Comparison of ENCODE assay signal across 8 cellular contexts in the genomic region with DNA sequence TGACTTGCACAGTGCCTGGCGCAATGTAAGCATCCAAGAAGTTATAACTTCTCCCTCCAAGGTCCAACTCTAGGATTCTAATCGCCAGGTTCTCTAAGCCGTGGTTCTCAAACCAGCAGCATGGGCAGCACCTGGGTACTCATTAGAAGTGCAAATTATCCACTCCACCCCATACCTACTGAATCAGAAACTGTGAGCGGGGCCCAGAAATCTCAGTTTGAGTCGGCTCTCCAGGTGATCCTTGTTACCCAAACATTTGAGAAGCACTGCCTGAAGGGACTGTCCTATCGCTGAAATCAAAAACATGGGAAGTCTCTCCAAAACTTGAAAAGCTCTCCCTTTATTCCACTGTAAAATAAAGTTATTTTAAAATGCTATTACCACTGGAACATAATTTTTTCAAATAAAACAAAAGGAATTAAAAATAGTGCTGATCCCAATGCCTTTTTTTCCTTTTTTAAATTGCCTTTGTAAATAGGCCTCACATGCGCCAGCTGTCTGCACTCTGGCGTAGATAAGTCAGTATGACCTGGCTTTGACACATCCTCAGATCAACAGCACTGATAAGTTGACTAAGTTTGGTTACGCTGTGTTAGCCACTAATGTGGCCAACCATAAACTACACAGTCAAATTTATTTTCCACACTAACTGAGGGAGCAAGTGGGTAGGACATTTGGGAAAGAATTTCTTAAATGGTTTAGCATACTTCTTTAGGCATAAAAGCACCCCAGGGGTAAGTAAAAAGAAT. TPM values are rescaled to one million over a fixed set of nuclear protein-coding genes. Genes with fewer than 3 reads are reported as not detected.
DNase-seq lines count a peak whose midpoint lies in the region; TF ChIP-seq lines count a peak whose summit lies in the region.

No MANE protein-coding gene starts in this region.

- no peaks in the 10 kb centered on the region for H3K36me3 Mint-ChIP-seq in activated CD4-positive, alpha-beta T cell treated with anti-CD3 and anti-CD28 coated beads, Interleukin-2, amount 10 ng/mL, durations not matched to agents 24 days and 14 days (ENCODE audit: low read depth)
- H3K36me3 Mint-ChIP-seq in immature natural killer cell: no peaks in the 10 kb centered on the region

- CTCF ChIA-PET in BJ (lab: Yijun Ruan, JAX) (interaction anchor here (0.7 kb wide), 1 partner anchor 439 kb away, joined by 3 read pairs; no protein-coding TSS in a partner anchor), HEK293 (lab: Yijun Ruan, JAX) (interaction anchor here (0.6 to 1.0 kb wide), 2 partner anchors 118 to 378 kb away, joined by 3 to 4 read pairs; no protein-coding TSS in a partner anchor)

- H3K4me3 ChIP-seq in BJ (ENCODE audit: low read depth, low read length) (no peak overlapping the region), HEK293 (ENCODE audit: low read depth, low read length) (no peak overlapping the region), lower leg skin (ENCODE audit: low read depth, poor library complexity, severe bottlenecking) (no peak overlapping the region), esophagus squamous epithelium (no peak overlapping the region), WERI-Rb-1 (ENCODE audit: low read depth, low read length) (no peak overlapping the region)

- DNase-seq in BJ (ENCODE audit: low read depth): peak; percentile 74
- DNase-seq in activated CD4-positive, alpha-beta T cell treated with anti-CD3 and anti-CD28 coated beads, Interleukin-2, amount 10 ng/mL, durations not matched to agents 24 days and 14 days: peak; percentile 73
- DNase-seq in immature natural killer cell: peak; percentile 55 to 69 (median 69)
- DNase-seq in lower leg skin (ENCODE audit: low spot score in 2 of 2): no peak
- no peak for DNase-seq in esophagus squamous epithelium (lab: John Stamatoyannopoulos, UW)
- DNase-seq in DMS79 treated with DMSO at 0.1 percent for 48 hours (lab: John Stamatoyannopoulos, UW): no peak
- DNase-seq in WERI-Rb-1: no peak

- peaks cover 2% of the 10 kb centered on the region for H3K27me3 Mint-ChIP-seq in activated CD4-positive, alpha-beta T cell treated with anti-CD3 and anti-CD28 coated beads, Interleukin-2, amount 10 ng/mL, durations not matched to agents 24 days and 14 days
- peaks cover 4 to 10% (median 9%) of the 10 kb centered on the region in 3 donors for H3K27me3 Mint-ChIP-seq in immature natural killer cell (ENCODE audit: low read depth in 3 of 3)

- POLR2A ChIA-PET in BJ (lab: Charles Lee) (interaction anchor here (0.7 kb wide), 2 partner anchors 132 to 355 kb away, joined by 3 to 11 read pairs; no protein-coding TSS in a partner anchor), HEK293 (lab: Yijun Ruan, JAX) (no interaction called here)

- TF ChIP-seq CTCF in BJ (IDR thresholded peaks at IDR 0.05; ENCODE audit: insufficient read depth, low read depth, low read length) (no peak), HEK293 (tag by site-specific recombination; IDR thresholded peaks at IDR 0.05) (no peak), lower leg skin (IDR thresholded peaks at IDR 0.05) (no peak), esophagus squamous epithelium (IDR thresholded peaks at IDR 0.05) (no peak), WERI-Rb-1 (IDR thresholded peaks at IDR 0.05; ENCODE audit: low read depth, low read length) (no peak)

- H3K27ac ChIP-seq in HEK293 (ENCODE audit: extremely low read depth, low read depth, low read length) (no peak overlapping the region), esophagus squamous epithelium (no peak overlapping the region), WERI-Rb-1 (no peak overlapping the region)

- peak overlapping the region; percentile 49 for H3K27ac Mint-ChIP-seq in activated CD4-positive, alpha-beta T cell treated with anti-CD3 and anti-CD28 coated beads, Interleukin-2, amount 10 ng/mL, durations not matched to agents 24 days and 14 days
- peak overlapping the region; percentile 79 to 96 (median 88) for H3K27ac Mint-ChIP-seq in immature natural killer cell

- no peaks in the 10 kb centered on the region for H3K27me3 ChIP-seq in BJ (ENCODE audit: control insufficient read depth, insufficient read depth, low read length)
- H3K27me3 ChIP-seq in esophagus squamous epithelium: no peaks in the 10 kb centered on the region
- H3K27me3 ChIP-seq in WERI-Rb-1 (ENCODE audit: insufficient read depth, low read depth, severe bottlenecking): no peaks in the 10 kb centered on the region

- WGBS in lower leg skin, 2 donors: 56 to 59% methylated on average over 9 of the region's 9 CpGs
- 74 to 84% methylated on average over 9 of the region's 9 CpGs for WGBS in esophagus squamous epithelium, 2 donors

- no peaks in the 10 kb centered on the region for H3K9me3 Mint-ChIP-seq in activated CD4-positive, alpha-beta T cell treated with anti-CD3 and anti-CD28 coated beads, Interleukin-2, amount 10 ng/mL, durations not matched to agents 24 days and 14 days
- no peaks in the 10 kb centered on the region for H3K9me3 Mint-ChIP-seq in immature natural killer cell

- H3K4me3 Mint-ChIP-seq in activated CD4-positive, alpha-beta T cell treated with anti-CD3 and anti-CD28 coated beads, Interleukin-2, amount 10 ng/mL, durations not matched to agents 24 days and 14 days: peak overlapping the region; percentile 66
- peak overlapping the region; percentile 68 to 88 (median 80) for H3K4me3 Mint-ChIP-seq in immature natural killer cell

- intact Hi-C loops in activated CD4-positive, alpha-beta T cell treated with anti-CD3 and anti-CD28 coated beads, Interleukin-2, amount 10 ng/mL, durations not matched to agents 24 days and 14 days (cut with micrococcal nuclease): loop anchor here (1.0 to 10.0 kb wide), 4 partner anchors 9 to 988 kb away; a partner anchor contains a TSS
- intact Hi-C loops in lower leg skin (cut with DNase I; ENCODE audit: low total_unique reads) (no loop called here), esophagus squamous epithelium (cut with DNase I) (no loop called here)

- H3K9me3 ChIP-seq in HEK293 (ENCODE audit: control insufficient read depth, insufficient read depth, low read depth, low read length) (no peaks in the 10 kb centered on the region), esophagus squamous epithelium (no peaks in the 10 kb centered on the region), WERI-Rb-1 (ENCODE audit: severe bottlenecking) (no peaks in the 10 kb centered on the region)

- peaks cover 22% of the 10 kb centered on the region for H3K4me1 Mint-ChIP-seq in activated CD4-positive, alpha-beta T cell treated with anti-CD3 and anti-CD28 coated beads, Interleukin-2, amount 10 ng/mL, durations not matched to agents 24 days and 14 days
- peaks cover 37 to 39% of the 10 kb centered on the region in 2 donors for H3K4me1 Mint-ChIP-seq in immature natural killer cell

- H3K4me1 ChIP-seq in HEK293 (ENCODE audit: control insufficient read depth, insufficient read depth, low read length): no peaks in the 10 kb centered on the region
- no peaks in the 10 kb centered on the region for H3K4me1 ChIP-seq in esophagus squamous epithelium

- TF ChIP-seq POLR2A in lower leg skin (IDR thresholded peaks at IDR 0.05) (no peak), esophagus squamous epithelium (IDR thresholded peaks at IDR 0.05) (no peak)

- H3K36me3 ChIP-seq in BJ (ENCODE audit: control insufficient read depth, insufficient read depth, low read length): no peaks in the 10 kb centered on the region
- H3K36me3 ChIP-seq in HEK293 (ENCODE audit: control insufficient read depth in 2 of 2, insufficient read depth in 1 of 2, low read length in 2 of 2): no peaks in the 10 kb centered on the region
- H3K36me3 ChIP-seq in esophagus squamous epithelium: no peaks in the 10 kb centered on the region
- no peaks in the 10 kb centered on the region for H3K36me3 ChIP-seq in WERI-Rb-1

TF ChIP-seq in HEK293, 187 proteins besides CTCF, POLR2A, EP300 and RAD21:
- no peak for TF ChIP-seq ZNF24 (tag by site-specific recombination; IDR thresholded peaks at IDR 0.05)
- no peak for TF ChIP-seq ZNF169 (tag by site-specific recombination; IDR thresholded peaks at IDR 0.05)
- no peak for TF ChIP-seq ZNF266 (tag by site-specific recombination; IDR thresholded peaks at IDR 0.05; ENCODE audit: low read depth)
- no peak for TF ChIP-seq ZNF132 (tag by site-specific recombination; IDR thresholded peaks at IDR 0.05; ENCODE audit: borderline replicate concordance)
- peak; percentile 72; the same call in 1 of the 2 replicates for TF ChIP-seq TRIM28 (IDR thresholded peaks at IDR 0.05; ENCODE audit: borderline replicate concordance, low read length)
- no peak for TF ChIP-seq SCRT1 (tag by site-specific recombination; IDR thresholded peaks at IDR 0.05; ENCODE audit: borderline replicate concordance)
- no peak for TF ChIP-seq ZNF544 (tag by site-specific recombination; IDR thresholded peaks at IDR 0.05)
- TF ChIP-seq ZBTB1 (tag by site-specific recombination; IDR thresholded peaks at IDR 0.05): no peak
TF ChIP-seq in HEK293: peak in this region for 1.

RNA-seq across cellular contexts. Expression of a gene that starts 8.4 kb away (rescaled TPM):
- polyA plus RNA-seq in BJ (2011; rRNA removed) (6.6 and 16.7 TPM in 2 replicates), immature natural killer cell (10 to 100 TPM; 32.6 to 68.0 (median 43.2) TPM)
- 7.8 and 8.0 TPM in 2 replicates for polyA minus RNA-seq in BJ (2011; rRNA and poly(A)+ RNA removed)
- 43.9 and 44.3 TPM in 2 replicates for total RNA-seq in activated CD4-positive, alpha-beta T cell treated with anti-CD3 and anti-CD28 coated beads, Interleukin-2, amount 10 ng/mL, durations not matched to agents 24 days and 14 days
- total RNA-seq in lower leg skin (10 to 100 TPM; 27.8 to 31.8 (median 29.3) TPM), esophagus squamous epithelium (10 to 100 TPM; 21.4 to 34.4 (median 27.0) TPM)

RNA-seq across cellular contexts. Expression of a gene that starts 49.1 kb away (rescaled TPM):
- polyA plus RNA-seq in BJ (2011; rRNA removed): 76.5 and 82.4 TPM in 2 replicates
- 81.8 and 87.8 TPM in 2 replicates for polyA minus RNA-seq in BJ (2011; rRNA and poly(A)+ RNA removed)
- not detected in 2 replicates for total RNA-seq in activated CD4-positive, alpha-beta T cell treated with anti-CD3 and anti-CD28 coated beads, Interleukin-2, amount 10 ng/mL, durations not matched to agents 24 days and 14 days
- under 1 TPM in 1 of 3 donors, not detected in 2; 0.41 TPM for polyA plus RNA-seq in immature natural killer cell
- 10 to 100 TPM in 1 of 4 donors, 1 to 10 TPM in 3; 2.0 to 10.9 (median 4.0) TPM for total RNA-seq in lower leg skin
- total RNA-seq in esophagus squamous epithelium: 10 to 100 TPM in 2 of 4 donors, 1 to 10 TPM in 2; 3.5 to 48.4 (median 9.9) TPM

Comparison
In these comparisons a context has a peak if more than half of its experiments do, and no peak if none do; other contexts are left out.
1. DNase-seq: peak in BJ (single experiment), activated CD4-positive, alpha-beta T cell treated with anti-CD3 and anti-CD28 coated beads, Interleukin-2, amount 10 ng/mL, durations not matched to agents 24 days and 14 days (single experiment) and immature natural killer cell (3 of 3); none in lower leg skin (0 of 2), esophagus squamous epithelium (single experiment), DMS79 treated with DMSO at 0.1 percent for 48 hours (single experiment) and WERI-Rb-1 (single experiment).